In genomic region chr13:110123041-110123809, GRCh38 we compare ENCODE assay signal across 2 cellular contexts.
TF ChIP-seq lines count a peak whose summit lies in the region.

No MANE protein-coding gene starts in this region.

TF ChIP-seq in GM12878, 131 proteins besides CTCF, POLR2A, EP300 and RAD21 (continues in another document):
- TF ChIP-seq, protein P1, sequence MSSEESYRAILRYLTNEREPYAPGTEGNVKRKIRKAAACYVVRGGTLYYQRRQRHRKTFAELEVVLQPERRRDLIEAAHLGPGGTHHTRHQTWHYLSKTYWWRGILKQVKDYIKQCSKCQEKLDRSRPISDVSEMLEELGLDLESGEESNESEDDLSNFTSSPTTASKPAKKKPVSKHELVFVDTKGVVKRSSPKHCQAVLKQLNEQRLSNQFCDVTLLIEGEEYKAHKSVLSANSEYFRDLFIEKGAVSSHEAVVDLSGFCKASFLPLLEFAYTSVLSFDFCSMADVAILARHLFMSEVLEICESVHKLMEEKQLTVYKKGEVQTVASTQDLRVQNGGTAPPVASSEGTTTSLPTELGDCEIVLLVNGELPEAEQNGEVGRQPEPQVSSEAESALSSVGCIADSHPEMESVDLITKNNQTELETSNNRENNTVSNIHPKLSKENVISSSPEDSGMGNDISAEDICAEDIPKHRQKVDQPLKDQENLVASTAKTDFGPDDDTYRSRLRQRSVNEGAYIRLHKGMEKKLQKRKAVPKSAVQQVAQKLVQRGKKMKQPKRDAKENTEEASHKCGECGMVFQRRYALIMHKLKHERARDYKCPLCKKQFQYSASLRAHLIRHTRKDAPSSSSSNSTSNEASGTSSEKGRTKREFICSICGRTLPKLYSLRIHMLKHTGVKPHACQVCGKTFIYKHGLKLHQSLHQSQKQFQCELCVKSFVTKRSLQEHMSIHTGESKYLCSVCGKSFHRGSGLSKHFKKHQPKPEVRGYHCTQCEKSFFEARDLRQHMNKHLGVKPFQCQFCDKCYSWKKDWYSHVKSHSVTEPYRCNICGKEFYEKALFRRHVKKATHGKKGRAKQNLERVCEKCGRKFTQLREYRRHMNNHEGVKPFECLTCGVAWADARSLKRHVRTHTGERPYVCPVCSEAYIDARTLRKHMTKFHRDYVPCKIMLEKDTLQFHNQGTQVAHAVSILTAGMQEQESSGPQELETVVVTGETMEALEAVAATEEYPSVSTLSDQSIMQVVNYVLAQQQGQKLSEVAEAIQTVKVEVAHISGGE (CRISPR knock-in tag; IDR thresholded peaks at IDR 0.05) = peak; percentile 11
- TF ChIP-seq TBL1XR1 (IDR thresholded peaks at IDR 0.05; ENCODE audit: low read depth, low read length) (no peak), SRF (IDR thresholded peaks at IDR 0.05; ENCODE audit: low read depth in 2 of 2, low read length in 2 of 2) (no peak), CUX1 (IDR thresholded peaks at IDR 0.05; ENCODE audit: insufficient replicate concordance, low read depth, low read length) (no peak), IRF5 (IDR thresholded peaks at IDR 0.05; ENCODE audit: borderline replicate concordance) (no peak), SUZ12 (IDR thresholded peaks at IDR 0.05; ENCODE audit: unreplicated experiment) (no peak), CREM (IDR thresholded peaks at IDR 0.05; ENCODE audit: low read depth) (no peak), SPI1 (IDR thresholded peaks at IDR 0.05; ENCODE audit: borderline replicate concordance, insufficient read depth, low read depth, low read length) (no peak), CBX3 (IDR thresholded peaks at IDR 0.05; ENCODE audit: borderline replicate concordance, low read depth) (no peak), BACH1 (IDR thresholded peaks at IDR 0.05; ENCODE audit: borderline replicate concordance) (no peak), SMARCA5 (IDR thresholded peaks at IDR 0.05) (no peak)
- TF ChIP-seq, protein P2, sequence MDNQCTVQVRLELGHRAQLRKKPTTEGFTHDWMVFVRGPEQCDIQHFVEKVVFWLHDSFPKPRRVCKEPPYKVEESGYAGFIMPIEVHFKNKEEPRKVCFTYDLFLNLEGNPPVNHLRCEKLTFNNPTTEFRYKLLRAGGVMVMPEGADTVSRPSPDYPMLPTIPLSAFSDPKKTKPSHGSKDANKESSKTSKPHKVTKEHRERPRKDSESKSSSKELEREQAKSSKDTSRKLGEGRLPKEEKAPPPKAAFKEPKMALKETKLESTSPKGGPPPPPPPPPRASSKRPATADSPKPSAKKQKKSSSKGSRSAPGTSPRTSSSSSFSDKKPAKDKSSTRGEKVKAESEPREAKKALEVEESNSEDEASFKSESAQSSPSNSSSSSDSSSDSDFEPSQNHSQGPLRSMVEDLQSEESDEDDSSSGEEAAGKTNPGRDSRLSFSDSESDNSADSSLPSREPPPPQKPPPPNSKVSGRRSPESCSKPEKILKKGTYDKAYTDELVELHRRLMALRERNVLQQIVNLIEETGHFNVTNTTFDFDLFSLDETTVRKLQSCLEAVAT (IDR thresholded peaks at IDR 0.05) = 0 out of 2 replicates have a peak, but pooled peaks have one; percentile 16

TF ChIP-seq in WTC11, 78 proteins besides CTCF, POLR2A, EP300 and RAD21 (continued from another document):
- TF ChIP-seq ZNF425 (CRISPR knock-in tag; conservative IDR thresholded peaks at IDR 0.05) (no peak), FOXP4 (CRISPR knock-in tag; IDR thresholded peaks at IDR 0.05) (no peak), MXD4 (CRISPR knock-in tag; IDR thresholded peaks at IDR 0.05; ENCODE audit: borderline replicate concordance) (no peak)
